1 cellular context compared by ENCODE assay signal in genomic region chr1:76872944-76873343, GRCh38.
TF ChIP-seq lines count a peak whose summit lies in the region.

No MANE protein-coding gene starts in this region.

TF ChIP-seq in HEK293, 187 proteins besides CTCF, POLR2A, EP300 and RAD21 (continued from another document):
- TF ChIP-seq REST (tag by site-specific recombination; IDR thresholded peaks at IDR 0.05) = no peak
- no peak for TF ChIP-seq HOXA7 (CRISPR knock-in tag; IDR thresholded peaks at IDR 0.05; ENCODE audit: borderline replicate concordance)
- no peak for TF ChIP-seq ZNF560 (tag by site-specific recombination; IDR thresholded peaks at IDR 0.05; ENCODE audit: borderline replicate concordance)
- no peak for TF ChIP-seq ZNF394 (tag by site-specific recombination; IDR thresholded peaks at IDR 0.05; ENCODE audit: borderline replicate concordance)
- TF ChIP-seq ZNF549 (tag by site-specific recombination; IDR thresholded peaks at IDR 0.05) = no peak
TF ChIP-seq in HEK293: peak in this region for 1.
